ENCODE assay signal across 15 cellular contexts in genomic region chr2:33104052-33104623, GRCh38.
DNase-seq lines count a peak whose midpoint lies in the region; ATAC-seq lines count a peak whose summit lies in the region.
"Had no signal": no experiment of that assay in that cellular context is flagged by ENCODE, and none has a peak within 500 bp of the region (broad histone marks: within the 10 kb centered on the region; RNA-seq: fewer than 3 reads in every experiment).

No MANE protein-coding gene starts in this region.

- no peaks in the 10 kb centered on the region for H3K36me3 ChIP-seq in mesenchymal stem cell (ENCODE audit: control insufficient read depth in 1 of 2, insufficient read depth in 2 of 2, low read depth in 1 of 2, low read length in 2 of 2)
- H3K36me3 ChIP-seq: adrenal gland had no signal

- no peaks in the 10 kb centered on the region for H3K9me3 ChIP-seq in mesenchymal stem cell (ENCODE audit: control insufficient read depth, low read length)
- H3K9me3 ChIP-seq: adrenal gland had no signal

- no peaks in the 10 kb centered on the region for H3K79me1 ChIP-seq in mesenchymal stem cell (replicated peaks; ENCODE audit: low read length, poor library complexity, severe bottlenecking)

- H2AFZ ChIP-seq in mesenchymal stem cell (ENCODE audit: low read depth, low read length) = no peak overlapping the region

- peaks cover 4% of the 10 kb centered on the region for H3K4me1 ChIP-seq in mesenchymal stem cell (ENCODE audit: control insufficient read depth, insufficient read depth, low read depth, low read length)
- H3K4me1 ChIP-seq: adrenal gland had no signal

- H3K27ac ChIP-seq in mesenchymal stem cell (ENCODE audit: low read length, poor library complexity, severe bottlenecking) = no peak overlapping the region
- H3K27ac ChIP-seq: adrenal gland had no signal

- no peak overlapping the region for H2BK15ac ChIP-seq in mesenchymal stem cell (ENCODE audit: low read depth, poor library complexity, severe bottlenecking)

- H2BK120ac ChIP-seq in mesenchymal stem cell (ENCODE audit: low read depth, low read length) = peak overlapping the region; percentile 50

- no peak overlapping the region for H3K4me2 ChIP-seq in mesenchymal stem cell (ENCODE audit: low read length, poor library complexity, severe bottlenecking)

- H2AK5ac ChIP-seq in mesenchymal stem cell (ENCODE audit: low read length, severe bottlenecking) = no peak overlapping the region

- H3K14ac ChIP-seq in mesenchymal stem cell (ENCODE audit: low read length in 2 of 2) = no peak overlapping the region

- H3K9ac ChIP-seq in mesenchymal stem cell (ENCODE audit: low read length) = peak overlapping the region; percentile 52

- H3K4ac ChIP-seq in mesenchymal stem cell (ENCODE audit: low read depth in 1 of 2, low read length in 2 of 2) = peak overlapping the region; percentile 10 to 22

- ATAC-seq in GM18858 (IDR thresholded peaks at IDR 0.05; ENCODE audit: unreplicated experiment) (no peak), HG03025 (IDR thresholded peaks at IDR 0.05; ENCODE audit: low FRiP score, unreplicated experiment) (no peak)
- ATAC-seq: effector memory CD8-positive, alpha-beta T cell had no signal

- no peak overlapping the region for H4K8ac ChIP-seq in mesenchymal stem cell (ENCODE audit: low read length)

- no peak overlapping the region for H3K23ac ChIP-seq in mesenchymal stem cell (ENCODE audit: low read length in 2 of 2)

- no peaks in the 10 kb centered on the region for H3K27me3 ChIP-seq in mesenchymal stem cell (ENCODE audit: control insufficient read depth in 1 of 2, insufficient read depth in 1 of 2, low read length in 2 of 2)
- H3K27me3 ChIP-seq: adrenal gland had no signal

- no peak overlapping the region for H2BK5ac ChIP-seq in mesenchymal stem cell (ENCODE audit: low read depth, low read length, poor library complexity, severe bottlenecking)

- H2BK12ac ChIP-seq in mesenchymal stem cell (ENCODE audit: low read length in 2 of 2) = peak overlapping the region in 1 of 2 experiments; percentile 29

- H4K91ac ChIP-seq in mesenchymal stem cell (ENCODE audit: low read length) = no peak overlapping the region

- H3K4me3 ChIP-seq in mesenchymal stem cell (ENCODE audit: insufficient read depth in 1 of 2, low read depth in 1 of 2, low read length in 2 of 2) = no peak overlapping the region
- H3K4me3 ChIP-seq: adrenal gland had no signal

- DNase-seq in A172 (ENCODE audit: low spot score) (peak; percentile 42), M059J (ENCODE audit: low read depth) (peak; percentile 45), dermis blood vessel endothelial cell (peak; percentile 79), mesenchymal stem cell (peak; percentile 74), NCI-H1417 treated with DMSO at 0.1 percent for 48 hours (lab: John Stamatoyannopoulos, UW) (no peak)
- DNase-seq in activated CD4-positive, alpha-beta T cell treated with anti-CD3 and anti-CD28 coated beads, Interleukin-2, amount 50 U/mL, for 48 hours = no peak
- DNase-seq: activated T-cell treated with anti-CD3 and anti-CD28 coated beads, Interleukin-2, amount 50 U/mL, for 24 hours; adrenal gland; effector memory CD8-positive, alpha-beta T cell; hippocampal formation; NCI-H446 treated with DMSO at 0.1 percent for 48 hours; small intestine; T-helper 1 cell had no signal

- 55% methylated on average over 5 of the region's 5 CpGs for WGBS in mesenchymal stem cell

- H3K18ac ChIP-seq in mesenchymal stem cell (ENCODE audit: low read depth in 1 of 2, low read length in 2 of 2) = peak overlapping the region in 1 of 2 experiments; percentile 91

Comparison
In these comparisons a context has a peak if more than half of its experiments do, and no peak if none do; other contexts are left out.
1. DNase-seq: peak in A172 (single experiment), M059J (single experiment), dermis blood vessel endothelial cell (single experiment) and mesenchymal stem cell (single experiment); none in activated CD4-positive, alpha-beta T cell treated with anti-CD3 and anti-CD28 coated beads, Interleukin-2, amount 50 U/mL, for 48 hours (0 of 2) and NCI-H1417 treated with DMSO at 0.1 percent for 48 hours (single experiment).